ENCODE assay signal across 23 cellular contexts in genomic region chr4:139794158-139794954, GRCh38.
A peak's percentile ranks its signal among the peaks of the same experiment; 100 is the strongest.
DNase-seq lines count a peak whose midpoint lies in the region; ATAC-seq and TF ChIP-seq lines count a peak whose summit lies in the region.
"Had no signal": no experiment of that assay in that cellular context is flagged by ENCODE, and none has a peak within 500 bp of the region (broad histone marks: within the 10 kb centered on the region; RNA-seq: fewer than 3 reads in every experiment).

No MANE protein-coding gene starts in this region.

- no peak overlapping the region for H3K4me2 ChIP-seq in IMR-90 (ENCODE audit: low read depth, low read length)
- no peak overlapping the region for H3K4me2 ChIP-seq in mesendoderm (ENCODE audit: low read length)

- H3K18ac ChIP-seq in IMR-90 (ENCODE audit: low read depth, low read length) (no peak overlapping the region), mesendoderm (ENCODE audit: low read length) (no peak overlapping the region)

- no peaks in the 10 kb centered on the region for H3K9me3 ChIP-seq in IMR-90 (ENCODE audit: control insufficient read depth, insufficient read depth, low read length)
- H3K9me3 ChIP-seq: thyroid gland had no signal

- H4K20me1 ChIP-seq in IMR-90 (ENCODE audit: insufficient read depth, low read length), result no peaks in the 10 kb centered on the region

- in situ Hi-C loops in IMR-90 (cut with MboI; ENCODE audit: low sequenced_read_pairs), result no loop called here

- H3K79me1 ChIP-seq in IMR-90 (ENCODE audit: low read depth in 1 of 2, low read length in 2 of 2) (no peaks in the 10 kb centered on the region), mesendoderm (ENCODE audit: low read length) (no peaks in the 10 kb centered on the region)

- no peak overlapping the region for H2AK9ac ChIP-seq in IMR-90 (replicated peaks; ENCODE audit: low read depth, low read length, poor library complexity)

- H3K9me3 Mint-ChIP-seq in effector memory CD8-positive, alpha-beta T cell, result no peaks in the 10 kb centered on the region
- H3K9me3 Mint-ChIP-seq: activated naive CD8-positive, alpha-beta T cell treated with anti-CD3 and anti-CD28 coated beads, Interleukin-2, amount 50 U/mL, for 24 hours; naive thymus-derived CD8-positive, alpha-beta T cell; stimulated activated naive B cell treated with anti-CD40 and anti-IgM and Interleukin-4, amounts not matched to agents 10 μg/mL and 1 μg/mL and 100 μg/mL, for 72 hours had no signal

- H3K4me1 Mint-ChIP-seq in effector memory CD8-positive, alpha-beta T cell (ENCODE audit: low read depth in 2 of 2), result no peaks in the 10 kb centered on the region
- H3K4me1 Mint-ChIP-seq: activated CD4-positive, alpha-beta T cell treated with anti-CD3 and anti-CD28 coated beads for 36 hours had no signal

- no peak for TF ChIP-seq POLR2A in IMR-90 (IDR thresholded peaks at IDR 0.05; ENCODE audit: low read depth, low read length)

- H2BK5ac ChIP-seq in IMR-90 (ENCODE audit: low read depth, low read length, poor library complexity, severe bottlenecking) (no peak overlapping the region), mesendoderm (ENCODE audit: low read length) (no peak overlapping the region)

- H3K27ac ChIP-seq in IMR-90 (ENCODE audit: insufficient read depth, low read length), result no peak overlapping the region
- H3K27ac ChIP-seq in mesendoderm (ENCODE audit: low read depth, low read length), result no peak overlapping the region
- H3K27ac ChIP-seq: cardiac muscle cell, epithelial cell of prostate, RWPE1, thyroid gland had no signal

- no peak overlapping the region for H3K23ac ChIP-seq in IMR-90 (ENCODE audit: low read depth, low read length)
- H3K23ac ChIP-seq in mesendoderm (ENCODE audit: low read length), result peak overlapping the region; percentile 32

- no peak overlapping the region for H3K27ac Mint-ChIP-seq in effector memory CD8-positive, alpha-beta T cell
- H3K27ac Mint-ChIP-seq: activated CD4-positive, alpha-beta T cell treated with anti-CD3 and anti-CD28 coated beads for 36 hours; activated CD8-positive, alpha-beta memory T cell treated with anti-CD3 and anti-CD28 coated beads, Interleukin-2, amount 10 ng/mL, durations not matched to agents 7 days and 5 days; activated naive CD8-positive, alpha-beta T cell treated with anti-CD3 and anti-CD28 coated beads, Interleukin-2, amount 50 U/mL, for 24 hours; naive thymus-derived CD8-positive, alpha-beta T cell had no signal

- H2BK120ac ChIP-seq in IMR-90 (ENCODE audit: low read depth, low read length) (no peak overlapping the region), mesendoderm (ENCODE audit: low read depth, low read length) (no peak overlapping the region)

- H3K27me3 ChIP-seq in IMR-90 (ENCODE audit: control insufficient read depth, insufficient read depth, low read length), result no peaks in the 10 kb centered on the region
- no peaks in the 10 kb centered on the region for H3K27me3 ChIP-seq in mesendoderm (ENCODE audit: insufficient read depth, low read length, poor library complexity)
- H3K27me3 ChIP-seq: cardiac muscle cell, thyroid gland had no signal

- CTCF ChIA-PET in IMR-90 (lab: Yijun Ruan, JAX), result no interaction called here

- ATAC-seq in IMR-90 (ENCODE audit: low read depth), result peak; percentile 35
- no peak for ATAC-seq in GM19452 (IDR thresholded peaks at IDR 0.05; ENCODE audit: unreplicated experiment)
- no peak for ATAC-seq in stimulated activated naive CD8-positive, alpha-beta T cell treated with anti-CD3 and anti-CD28 coated beads, Interleukin-15, Interleukin-2, amounts not matched to agents 100 U/mL and 50 U/mL, for 24 hours
- no peak for ATAC-seq in effector memory CD8-positive, alpha-beta T cell (replicated peaks)
- ATAC-seq: activated CD4-positive, alpha-beta T cell treated with anti-CD3 and anti-CD28 coated beads for 36 hours; activated CD8-positive, alpha-beta memory T cell treated with anti-CD3 and anti-CD28 coated beads, Interleukin-2, amount 10 ng/mL, durations not matched to agents 7 days and 5 days; activated naive CD8-positive, alpha-beta T cell treated with anti-CD3 and anti-CD28 coated beads, Interleukin-2, amount 50 U/mL, for 24 hours; left cardiac atrium; naive thymus-derived CD8-positive, alpha-beta T cell; stimulated activated naive B cell treated with anti-CD40 and anti-IgM and Interleukin-4, amounts not matched to agents 10 μg/mL and 1 μg/mL and 100 μg/mL, for 72 hours had no signal

- H2BK15ac ChIP-seq in IMR-90 (ENCODE audit: low read depth, low read length) (no peak overlapping the region), mesendoderm (replicated peaks; ENCODE audit: low read depth) (no peak overlapping the region)

- peaks cover 23 to 34% of the 10 kb centered on the region in 2 donors for H3K27me3 Mint-ChIP-seq in effector memory CD8-positive, alpha-beta T cell
- H3K27me3 Mint-ChIP-seq: activated naive CD8-positive, alpha-beta T cell treated with anti-CD3 and anti-CD28 coated beads, Interleukin-2, amount 50 U/mL, for 24 hours; naive thymus-derived CD8-positive, alpha-beta T cell had no signal

- no peak for TF ChIP-seq RAD21 in IMR-90 (IDR thresholded peaks at IDR 0.05; ENCODE audit: low read length)

- H2AK5ac ChIP-seq in IMR-90 (ENCODE audit: low read depth, low read length), result no peak overlapping the region
- no peak overlapping the region for H2AK5ac ChIP-seq in mesendoderm (ENCODE audit: low read length)

- intact Hi-C loops in IMR-90 (cut with micrococcal nuclease), result no loop called here

- no peak overlapping the region for H4K8ac ChIP-seq in IMR-90 (ENCODE audit: low read depth in 2 of 2, low read length in 2 of 2)
- H4K8ac ChIP-seq in mesendoderm (ENCODE audit: low read depth, low read length), result no peak overlapping the region

- no TSS peak for BruUV-seq in IMR-90 (replicated peaks; lab: Mats Ljungman, UMichigan)

- H3K4me3 Mint-ChIP-seq in effector memory CD8-positive, alpha-beta T cell, result no peak overlapping the region
- H3K4me3 Mint-ChIP-seq: activated CD4-positive, alpha-beta T cell treated with anti-CD3 and anti-CD28 coated beads for 36 hours; activated CD8-positive, alpha-beta memory T cell treated with anti-CD3 and anti-CD28 coated beads, Interleukin-2, amount 10 ng/mL, durations not matched to agents 7 days and 5 days; activated naive CD8-positive, alpha-beta T cell treated with anti-CD3 and anti-CD28 coated beads, Interleukin-2, amount 50 U/mL, for 24 hours; naive thymus-derived CD8-positive, alpha-beta T cell; stimulated activated naive B cell treated with anti-CD40 and anti-IgM and Interleukin-4, amounts not matched to agents 10 μg/mL and 1 μg/mL and 100 μg/mL, for 72 hours had no signal

- H3K4me3 ChIP-seq in IMR-90 (ENCODE audit: insufficient read depth, low read depth, low read length) (no peak overlapping the region), cardiac fibroblast (replicated peaks in 1 of 2; ENCODE audit: low read depth in 2 of 2, low read length in 2 of 2) (no peak overlapping the region), mesendoderm (ENCODE audit: low read length) (no peak overlapping the region)
- H3K4me3 ChIP-seq: cardiac muscle cell, thyroid gland had no signal

- no peak overlapping the region for H4K91ac ChIP-seq in IMR-90 (ENCODE audit: insufficient read depth, low read depth, low read length)

- H3K79me2 ChIP-seq in mesendoderm (ENCODE audit: control insufficient read depth, insufficient read depth, low read length), result no peaks in the 10 kb centered on the region

- H3K56ac ChIP-seq in IMR-90 (ENCODE audit: extremely low read depth, insufficient read depth, low read length) (no peak overlapping the region), mesendoderm (ENCODE audit: low read length) (no peak overlapping the region)

- no peaks in the 10 kb centered on the region; the same call in 1 of the 2 replicates for H3K9me1 ChIP-seq in IMR-90 (ENCODE audit: insufficient read depth, low read length)

- H2BK20ac ChIP-seq in IMR-90 (ENCODE audit: low read depth, low read length), result no peak overlapping the region

- H4K5ac ChIP-seq in IMR-90 (ENCODE audit: low read depth, low read length) (no peak overlapping the region), mesendoderm (ENCODE audit: low read length) (no peak overlapping the region)

- H2AFZ ChIP-seq in IMR-90 (replicated peaks; ENCODE audit: low read length, poor library complexity), result no peak overlapping the region

- no peak for TF ChIP-seq CTCF in IMR-90 (conservative IDR thresholded peaks at IDR 0.05; ENCODE audit: low read depth, low read length)
- no peak for TF ChIP-seq CTCF in cardiac fibroblast (IDR thresholded peaks at IDR 0.05; ENCODE audit: low read depth, low read length)

- no peaks in the 10 kb centered on the region for H3K36me3 ChIP-seq in IMR-90 (ENCODE audit: control insufficient read depth, insufficient read depth, low read length)
- H3K36me3 ChIP-seq in mesendoderm (ENCODE audit: control insufficient read depth, insufficient read depth, low read length), result no peaks in the 10 kb centered on the region
- H3K36me3 ChIP-seq: cardiac muscle cell, thyroid gland had no signal

- POLR2A ChIA-PET in IMR-90 (lab: Charles Lee; ENCODE audit: unreplicated experiment), result no interaction called here

- H3K14ac ChIP-seq in IMR-90 (replicated peaks; ENCODE audit: low read depth, low read length), result no peak overlapping the region; the same call in 1 of the 2 replicates

- WGBS in IMR-90 (ENCODE audit: extremely low coverage in 2 of 2, insufficient read length in 1 of 2), 2 experiments, result no CpG with 5 or more reads among the region's 3 CpGs
- WGBS in mesendoderm (ENCODE audit: extremely low coverage, insufficient coverage, low lambda C conversion rate), result no CpG with 5 or more reads among the region's 3 CpGs

- peak; percentile 84 for DNase-seq in AG20443 (ENCODE audit: low spot score)
- DNase-seq in IMR-90, result peak; percentile 36
- DNase-seq in cardiac fibroblast (ENCODE audit: low read depth in 2 of 2), result peak; percentile 22 to 62
- DNase-seq in mesendoderm, result no peak
- no peak for DNase-seq in COLO829 (ENCODE audit: low spot score)
- no peak for DNase-seq in stimulated activated naive CD8-positive, alpha-beta T cell treated with anti-CD3 and anti-CD28 coated beads, Interleukin-15, Interleukin-2, amounts not matched to agents 100 U/mL and 50 U/mL, for 24 hours
- DNase-seq in effector memory CD8-positive, alpha-beta T cell, result no peak
- DNase-seq: activated CD4-positive, alpha-beta T cell treated with anti-CD3 and anti-CD28 coated beads for 36 hours; activated CD8-positive, alpha-beta memory T cell treated with anti-CD3 and anti-CD28 coated beads, Interleukin-2, amount 10 ng/mL, durations not matched to agents 7 days and 5 days; activated naive CD8-positive, alpha-beta T cell treated with anti-CD3 and anti-CD28 coated beads, Interleukin-2, amount 50 U/mL, for 24 hours; COR-L47; left cardiac atrium; naive thymus-derived CD8-positive, alpha-beta T cell; NCI-H1417; NCI-H2107; NCI-H524 treated with DMSO at 0.1 percent for 48 hours; stimulated activated CD4-positive, alpha-beta T cell treated with anti-CD3 and anti-CD28 coated beads, Interleukin-2, amount 100 ng/mL, for 24 hours; stimulated activated naive B cell treated with anti-CD40 and anti-IgM and Interleukin-4, amounts not matched to agents 10 μg/mL and 1 μg/mL and 100 μg/mL, for 72 hours; thyroid gland had no signal

- H3K4ac ChIP-seq in IMR-90 (ENCODE audit: low read depth, low read length) (no peak overlapping the region), mesendoderm (ENCODE audit: low read depth, low read length) (no peak overlapping the region)

- dilution Hi-C loops in IMR-90 (cut with HindIII; ENCODE audit: low sequenced_read_pairs, unreplicated experiment), result no loop called here

- peaks cover 3% of the 10 kb centered on the region for H3K4me1 ChIP-seq in IMR-90 (ENCODE audit: control insufficient read depth, insufficient read depth, low read length)
- H3K4me1 ChIP-seq in mesendoderm (ENCODE audit: control insufficient read depth, low read depth, low read length), result no peaks in the 10 kb centered on the region

- no peaks in the 10 kb centered on the region for H3K36me3 Mint-ChIP-seq in effector memory CD8-positive, alpha-beta T cell (ENCODE audit: insufficient read depth)
- H3K36me3 Mint-ChIP-seq: activated CD8-positive, alpha-beta memory T cell treated with anti-CD3 and anti-CD28 coated beads, Interleukin-2, amount 10 ng/mL, durations not matched to agents 7 days and 5 days; naive thymus-derived CD8-positive, alpha-beta T cell; stimulated activated naive B cell treated with anti-CD40 and anti-IgM and Interleukin-4, amounts not matched to agents 10 μg/mL and 1 μg/mL and 100 μg/mL, for 72 hours had no signal

- H3K9ac ChIP-seq in IMR-90 (ENCODE audit: low read depth, low read length) (no peak overlapping the region), mesendoderm (ENCODE audit: low read length) (no peak overlapping the region)

Comparison
In these comparisons a context has a peak if more than half of its experiments do, and no peak if none do; other contexts are left out.
1. DNase-seq: peak in AG20443 (single experiment), IMR-90 (single experiment) and cardiac fibroblast (2 of 2); none in mesendoderm (single experiment), COLO829 (single experiment), stimulated activated naive CD8-positive, alpha-beta T cell treated with anti-CD3 and anti-CD28 coated beads, Interleukin-15, Interleukin-2, amounts not matched to agents 100 U/mL and 50 U/mL, for 24 hours (single experiment) and effector memory CD8-positive, alpha-beta T cell (0 of 3).